ENCODE assay signal across 8 cellular contexts in the genomic region with DNA sequence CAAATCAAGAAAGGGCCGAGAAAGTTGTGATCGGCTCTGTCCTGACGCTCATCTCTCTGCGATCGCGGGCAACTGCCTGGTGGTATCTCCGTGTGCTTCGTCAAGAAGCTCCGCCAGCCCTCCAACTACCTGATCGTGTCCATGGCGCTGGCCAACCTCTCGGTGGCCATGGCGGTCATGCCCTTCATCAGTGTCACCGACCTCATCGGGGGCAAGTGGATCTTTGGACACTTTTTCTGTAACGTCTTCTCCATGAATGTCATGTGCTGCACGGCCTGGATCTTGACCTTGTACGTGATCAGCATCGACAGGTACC. TPM values are rescaled to one million over a fixed set of nuclear protein-coding genes. Genes with fewer than 3 reads are reported as not detected.
DNase-seq lines count a peak whose midpoint lies in the region; ATAC-seq, FAIRE-seq and TF ChIP-seq lines count a peak whose summit lies in the region.

No MANE protein-coding gene starts in this region.

- peaks cover 15% of the 10 kb centered on the region for H3K79me2 ChIP-seq in HCT116 (ENCODE audit: insufficient read depth, low read length)

- H3K27ac ChIP-seq in HCT116 (ENCODE audit: low read depth, low read length), result peak overlapping the region; percentile 55; the same call in 1 of the 2 replicates
- no peak overlapping the region for H3K27ac ChIP-seq in iPS-20b (ENCODE audit: low read length)
- peak overlapping the region; percentile 91 to 94 for H3K27ac ChIP-seq in small intestine (ENCODE audit: low read depth in 1 of 2, low read length in 1 of 2)

- peak overlapping the region; percentile 77 for H3K9ac ChIP-seq in HCT116 (ENCODE audit: low read length)
- H3K9ac ChIP-seq in iPS-20b (ENCODE audit: low read depth, low read length), result peak overlapping the region; percentile 72; the same call in 1 of the 2 replicates

- CTCF ChIA-PET in HCT116 (lab: Charles Lee), result no interaction called here

- WGBS in small intestine, 3 donors, result 47 to 58% (median 49%) methylated on average over 17 to 19 of the region's 19 CpGs

- H3K36me3 ChIP-seq in HCT116 (ENCODE audit: control insufficient read depth in 1 of 2, insufficient read depth in 2 of 2, low read length in 2 of 2), result 0 out of 4 replicates have a peak, but pooled peaks cover 0 to 2% of the 10 kb centered on the region in 2 experiments
- H3K36me3 ChIP-seq in iPS-20b (ENCODE audit: insufficient read depth, low read depth, low read length), result no peaks in the 10 kb centered on the region
- no peaks in the 10 kb centered on the region for H3K36me3 ChIP-seq in small intestine (ENCODE audit: control insufficient read depth in 2 of 2, insufficient read depth in 2 of 2, low read length in 2 of 2)

- RAD21 ChIA-PET in HCT116 (lab: Charles Lee; ENCODE audit: low non-redundant PET in 1 of 2, low total read pairs in 2 of 2, uncharacterized antibody in 2 of 2, unreplicated experiment in 2 of 2), result no interaction called here

- H3K27ac Mint-ChIP-seq in activated naive CD8-positive, alpha-beta T cell, result peak overlapping the region; percentile 47

- no peak overlapping the region for H2AFZ ChIP-seq in HCT116 (ENCODE audit: low read depth, low read length, poor library complexity, severe bottlenecking)

- H3K4me1 Mint-ChIP-seq in activated naive CD8-positive, alpha-beta T cell (ENCODE audit: low read depth), result peaks cover 33% of the 10 kb centered on the region

- no peaks in the 10 kb centered on the region for H3K27me3 ChIP-seq in HCT116 (ENCODE audit: insufficient read depth, low read length)
- peaks cover 25% of the 10 kb centered on the region for H3K27me3 ChIP-seq in iPS-20b (ENCODE audit: insufficient read depth, low read length)
- no peaks in the 10 kb centered on the region for H3K27me3 ChIP-seq in small intestine (ENCODE audit: control insufficient read depth in 2 of 2, insufficient read depth in 2 of 2, low read length in 2 of 2)

- DNase-seq in HCT116 (ENCODE audit: low read depth, low spot score), result no peak
- no peak for DNase-seq in small intestine
- no peak for DNase-seq in RKO (ENCODE audit: low spot score)
- DNase-seq in effector CD4-positive, alpha-beta T cell, result no peak
- no peak for DNase-seq in left lobe of liver (ENCODE audit: low spot score)
- no peak for DNase-seq in HK-2 (ENCODE audit: unreplicated experiment)

- no peak for ATAC-seq in HCT116
- no peak for ATAC-seq in left lobe of liver

- H3K4me2 ChIP-seq in HCT116 (ENCODE audit: low read length), result peak overlapping the region; percentile 88

- TF ChIP-seq RAD21 in HCT116 (IDR thresholded peaks at IDR 0.05; ENCODE audit: low read depth), result no peak

- H3K4me3 Mint-ChIP-seq in activated naive CD8-positive, alpha-beta T cell, result peak overlapping the region; percentile 90

- no peaks in the 10 kb centered on the region for H4K20me1 ChIP-seq in HCT116 (ENCODE audit: insufficient read depth)

- H3K9me3 ChIP-seq in HCT116 (ENCODE audit: control insufficient read depth in 1 of 2, insufficient read depth in 1 of 2, low read depth in 1 of 2, low read length in 2 of 2) (no peaks in the 10 kb centered on the region), iPS-20b (ENCODE audit: insufficient read depth, low read depth, low read length) (no peaks in the 10 kb centered on the region), small intestine (ENCODE audit: control insufficient read depth, low read depth) (no peaks in the 10 kb centered on the region)

- peaks cover 11% of the 10 kb centered on the region for H3K27me3 Mint-ChIP-seq in activated naive CD8-positive, alpha-beta T cell

- peak overlapping the region; percentile 71 to 72 for H3K4me3 ChIP-seq in HCT116 (replicated peaks in 1 of 2; ENCODE audit: low read depth in 1 of 2, low read length in 2 of 2)
- H3K4me3 ChIP-seq in iPS-20b (ENCODE audit: low read length), result peak overlapping the region; percentile 85
- H3K4me3 ChIP-seq in small intestine (ENCODE audit: low read depth in 1 of 2, low read length in 2 of 2), result peak overlapping the region in 1 of 2 donors; percentile 93

- H3K9me2 ChIP-seq in HCT116 (ENCODE audit: insufficient read depth), result no peaks in the 10 kb centered on the region

- no peaks in the 10 kb centered on the region for H3K36me3 Mint-ChIP-seq in activated naive CD8-positive, alpha-beta T cell

- TF ChIP-seq POLR2A in HCT116 (IDR thresholded peaks at IDR 0.05; ENCODE audit: borderline replicate concordance, extremely low read depth, insufficient read depth, insufficient read length), result no peak

- no peaks in the 10 kb centered on the region for H3K9me3 Mint-ChIP-seq in activated naive CD8-positive, alpha-beta T cell (ENCODE audit: low read depth)

- POLR2A ChIA-PET in HCT116 (lab: Charles Lee), result no interaction called here

- TF ChIP-seq CTCF in HCT116 (IDR thresholded peaks at IDR 0.05 in 2 of 3, conservative IDR thresholded peaks at IDR 0.05 in 1 of 3; ENCODE audit: borderline replicate concordance in 1 of 3, insufficient read depth in 1 of 3, low read depth in 2 of 3, low read length in 2 of 3), result no peak

- intact Hi-C loops in HCT116 (cut with micrococcal nuclease), result loop anchor here (5.0 kb wide), 2 partner anchors 96 to 206 kb away; no protein-coding TSS in a partner anchor

- no TSS peak for BruUV-seq in HCT116 (replicated peaks; lab: Mats Ljungman, UMichigan)

- H3K4me1 ChIP-seq in HCT116 (ENCODE audit: control insufficient read depth in 1 of 2, insufficient read depth in 2 of 2, low read length in 2 of 2) (peaks cover 9 to 26% of the 10 kb centered on the region in 2 experiments), iPS-20b (ENCODE audit: insufficient read depth, low read length) (peaks cover 15% of the 10 kb centered on the region; the same call in 1 of the 2 replicates), small intestine (ENCODE audit: control insufficient read depth in 2 of 2, insufficient read depth in 1 of 2, low read depth in 1 of 2, low read length in 1 of 2) (peaks cover 5 to 15% of the 10 kb centered on the region in 2 donors)

- FAIRE-seq in small intestine (lab: Jason Lieb, UNC), result no peak

TF ChIP-seq in HCT116, 20 proteins besides CTCF, POLR2A, EP300 and RAD21:
- TF ChIP-seq, protein P1, sequence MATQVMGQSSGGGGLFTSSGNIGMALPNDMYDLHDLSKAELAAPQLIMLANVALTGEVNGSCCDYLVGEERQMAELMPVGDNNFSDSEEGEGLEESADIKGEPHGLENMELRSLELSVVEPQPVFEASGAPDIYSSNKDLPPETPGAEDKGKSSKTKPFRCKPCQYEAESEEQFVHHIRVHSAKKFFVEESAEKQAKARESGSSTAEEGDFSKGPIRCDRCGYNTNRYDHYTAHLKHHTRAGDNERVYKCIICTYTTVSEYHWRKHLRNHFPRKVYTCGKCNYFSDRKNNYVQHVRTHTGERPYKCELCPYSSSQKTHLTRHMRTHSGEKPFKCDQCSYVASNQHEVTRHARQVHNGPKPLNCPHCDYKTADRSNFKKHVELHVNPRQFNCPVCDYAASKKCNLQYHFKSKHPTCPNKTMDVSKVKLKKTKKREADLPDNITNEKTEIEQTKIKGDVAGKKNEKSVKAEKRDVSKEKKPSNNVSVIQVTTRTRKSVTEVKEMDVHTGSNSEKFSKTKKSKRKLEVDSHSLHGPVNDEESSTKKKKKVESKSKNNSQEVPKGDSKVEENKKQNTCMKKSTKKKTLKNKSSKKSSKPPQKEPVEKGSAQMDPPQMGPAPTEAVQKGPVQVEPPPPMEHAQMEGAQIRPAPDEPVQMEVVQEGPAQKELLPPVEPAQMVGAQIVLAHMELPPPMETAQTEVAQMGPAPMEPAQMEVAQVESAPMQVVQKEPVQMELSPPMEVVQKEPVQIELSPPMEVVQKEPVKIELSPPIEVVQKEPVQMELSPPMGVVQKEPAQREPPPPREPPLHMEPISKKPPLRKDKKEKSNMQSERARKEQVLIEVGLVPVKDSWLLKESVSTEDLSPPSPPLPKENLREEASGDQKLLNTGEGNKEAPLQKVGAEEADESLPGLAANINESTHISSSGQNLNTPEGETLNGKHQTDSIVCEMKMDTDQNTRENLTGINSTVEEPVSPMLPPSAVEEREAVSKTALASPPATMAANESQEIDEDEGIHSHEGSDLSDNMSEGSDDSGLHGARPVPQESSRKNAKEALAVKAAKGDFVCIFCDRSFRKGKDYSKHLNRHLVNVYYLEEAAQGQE (IDR thresholded peaks at IDR 0.05; ENCODE audit: low read depth), result no peak
- TF ChIP-seq EZH2phosphoT487 (IDR thresholded peaks at IDR 0.05; ENCODE audit: borderline replicate concordance) (no peak), POLR2AphosphoS5 (IDR thresholded peaks at IDR 0.05; ENCODE audit: low read depth, low read length) (no peak), EZH2 (IDR thresholded peaks at IDR 0.05) (no peak), SIN3A (IDR thresholded peaks at IDR 0.05; ENCODE audit: low read depth) (no peak), ATF3 (IDR thresholded peaks at IDR 0.05) (no peak), SRF (IDR thresholded peaks at IDR 0.05; ENCODE audit: low read depth) (no peak), TCF7L2 (IDR thresholded peaks at IDR 0.05; ENCODE audit: borderline replicate concordance, extremely low read depth, insufficient read depth, insufficient read length) (no peak), SP1 (IDR thresholded peaks at IDR 0.05; ENCODE audit: low read depth) (no peak), JUND (IDR thresholded peaks at IDR 0.05) (no peak), ELF1 (IDR thresholded peaks at IDR 0.05; ENCODE audit: borderline replicate concordance, low read depth) (no peak), FOSL1 (IDR thresholded peaks at IDR 0.05; ENCODE audit: low read depth) (no peak), ZFX (IDR thresholded peaks at IDR 0.05) (no peak), EGR1 (IDR thresholded peaks at IDR 0.05; ENCODE audit: low read depth) (no peak), ZNF274 (IDR thresholded peaks at IDR 0.05; ENCODE audit: low read depth, low read length) (no peak)
- TF ChIP-seq, protein P2, sequence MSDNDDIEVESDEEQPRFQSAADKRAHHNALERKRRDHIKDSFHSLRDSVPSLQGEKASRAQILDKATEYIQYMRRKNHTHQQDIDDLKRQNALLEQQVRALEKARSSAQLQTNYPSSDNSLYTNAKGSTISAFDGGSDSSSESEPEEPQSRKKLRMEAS (IDR thresholded peaks at IDR 0.05), result no peak
TF ChIP-seq in HCT116: peak in this region for 0.

RNA-seq across cellular contexts. Expression of gene HEBP1, which starts 1.6 kb away (rescaled TPM):
- total RNA-seq in HCT116 (2021; ENCODE audit: unreplicated experiment) (41.0 TPM), left lobe of liver (86.6 TPM)
- polyA plus RNA-seq in HCT116 (2012), result 57.2 and 57.3 TPM in 2 replicates
- 100 to 1,000 TPM; 214 to 642 (median 568) TPM for polyA plus RNA-seq in small intestine

RNA-seq across cellular contexts. Expression of gene FAM234B, which starts 42.5 kb away (rescaled TPM):
- total RNA-seq in HCT116 (2021; ENCODE audit: unreplicated experiment), result 15.9 TPM
- 10.5 and 11.8 TPM in 2 replicates for polyA plus RNA-seq in HCT116 (2012)
- polyA plus RNA-seq in small intestine, result 1 to 10 TPM in 1 of 3 donors, under 1 TPM in 2; 0.45 to 2.2 (median 0.54) TPM
- total RNA-seq in left lobe of liver, result 4.4 TPM

RNA-seq across cellular contexts. Expression of gene GPRC5D, which starts 49.7 kb away (rescaled TPM):
- not detected for total RNA-seq in HCT116 (2021; ENCODE audit: unreplicated experiment)
- polyA plus RNA-seq in HCT116 (2012), result 0.96 and 1.5 TPM in 2 replicates
- under 1 TPM in 1 of 3 donors, not detected in 2; 0.22 TPM for polyA plus RNA-seq in small intestine
- not detected for total RNA-seq in left lobe of liver
